In genomic region chr11:17386331-17387084, GRCh38 we compare ENCODE assay signal across 1 cellular context.
TF ChIP-seq lines count a peak whose summit lies in the region.

No MANE protein-coding gene starts in this region.

TF ChIP-seq in K562, 482 proteins besides CTCF, POLR2A, EP300 and RAD21 (continued from another document and continues in another):
- TF ChIP-seq, protein P1, sequence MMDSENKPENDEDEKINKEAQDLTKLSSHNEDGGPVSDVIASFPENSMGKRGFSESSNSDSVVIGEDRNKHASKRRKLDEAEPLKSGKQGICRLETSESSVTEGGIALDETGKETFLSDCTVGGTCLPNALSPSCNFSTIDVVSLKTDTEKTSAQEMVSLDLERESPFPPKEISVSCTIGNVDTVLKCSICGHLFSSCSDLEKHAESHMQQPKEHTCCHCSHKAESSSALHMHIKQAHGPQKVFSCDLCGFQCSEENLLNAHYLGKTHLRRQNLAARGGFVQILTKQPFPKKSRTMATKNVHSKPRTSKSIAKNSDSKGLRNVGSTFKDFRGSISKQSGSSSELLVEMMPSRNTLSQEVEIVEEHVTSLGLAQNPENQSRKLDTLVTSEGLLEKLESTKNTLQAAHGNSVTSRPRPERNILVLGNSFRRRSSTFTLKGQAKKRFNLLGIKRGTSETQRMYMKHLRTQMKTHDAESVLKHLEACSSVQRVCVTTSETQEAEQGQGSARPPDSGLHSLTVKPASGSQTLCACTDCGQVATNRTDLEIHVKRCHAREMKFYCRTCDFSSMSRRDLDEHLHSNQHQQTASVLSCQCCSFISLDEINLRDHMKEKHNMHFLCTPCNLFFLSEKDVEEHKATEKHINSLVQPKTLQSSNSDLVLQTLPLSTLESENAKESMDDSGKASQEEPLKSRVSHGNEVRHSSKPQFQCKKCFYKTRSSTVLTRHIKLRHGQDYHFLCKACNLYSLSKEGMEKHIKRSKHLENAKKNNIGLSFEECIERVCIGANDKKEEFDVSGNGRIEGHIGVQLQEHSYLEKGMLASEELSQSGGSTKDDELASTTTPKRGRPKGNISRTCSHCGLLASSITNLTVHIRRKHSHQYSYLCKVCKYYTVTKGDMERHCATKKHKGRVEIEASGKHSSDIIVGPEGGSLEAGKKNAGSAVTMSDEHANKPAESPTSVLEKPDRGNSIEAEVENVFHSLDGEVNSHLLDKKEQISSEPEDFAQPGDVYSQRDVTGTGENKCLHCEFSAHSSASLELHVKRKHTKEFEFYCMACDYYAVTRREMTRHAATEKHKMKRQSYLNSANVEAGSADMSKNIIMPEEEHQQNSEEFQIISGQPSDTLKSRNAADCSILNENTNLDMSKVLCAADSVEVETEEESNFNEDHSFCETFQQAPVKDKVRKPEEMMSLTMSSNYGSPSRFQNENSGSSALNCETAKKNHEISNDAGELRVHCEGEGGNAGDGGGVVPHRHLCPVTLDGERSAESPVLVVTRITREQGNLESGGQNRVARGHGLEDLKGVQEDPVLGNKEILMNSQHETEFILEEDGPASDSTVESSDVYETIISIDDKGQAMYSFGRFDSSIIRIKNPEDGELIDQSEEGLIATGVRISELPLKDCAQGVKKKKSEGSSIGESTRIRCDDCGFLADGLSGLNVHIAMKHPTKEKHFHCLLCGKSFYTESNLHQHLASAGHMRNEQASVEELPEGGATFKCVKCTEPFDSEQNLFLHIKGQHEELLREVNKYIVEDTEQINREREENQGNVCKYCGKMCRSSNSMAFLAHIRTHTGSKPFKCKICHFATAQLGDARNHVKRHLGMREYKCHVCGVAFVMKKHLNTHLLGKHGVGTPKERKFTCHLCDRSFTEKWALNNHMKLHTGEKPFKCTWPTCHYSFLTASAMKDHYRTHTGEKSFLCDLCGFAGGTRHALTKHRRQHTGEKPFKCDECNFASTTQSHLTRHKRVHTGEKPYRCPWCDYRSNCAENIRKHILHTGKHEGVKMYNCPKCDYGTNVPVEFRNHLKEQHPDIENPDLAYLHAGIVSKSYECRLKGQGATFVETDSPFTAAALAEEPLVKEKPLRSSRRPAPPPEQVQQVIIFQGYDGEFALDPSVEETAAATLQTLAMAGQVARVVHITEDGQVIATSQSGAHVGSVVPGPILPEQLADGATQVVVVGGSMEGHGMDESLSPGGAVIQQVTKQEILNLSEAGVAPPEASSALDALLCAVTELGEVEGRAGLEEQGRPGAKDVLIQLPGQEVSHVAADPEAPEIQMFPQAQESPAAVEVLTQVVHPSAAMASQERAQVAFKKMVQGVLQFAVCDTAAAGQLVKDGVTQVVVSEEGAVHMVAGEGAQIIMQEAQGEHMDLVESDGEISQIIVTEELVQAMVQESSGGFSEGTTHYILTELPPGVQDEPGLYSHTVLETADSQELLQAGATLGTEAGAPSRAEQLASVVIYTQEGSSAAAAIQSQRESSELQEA (IDR thresholded peaks at IDR 0.05; ENCODE audit: low read depth), result peak; percentile 55; the same call in 1 of the 2 replicates
- TF ChIP-seq RERE (CRISPR knock-in tag; IDR thresholded peaks at IDR 0.05; ENCODE audit: borderline replicate concordance), result no peak
- TF ChIP-seq, protein P2, sequence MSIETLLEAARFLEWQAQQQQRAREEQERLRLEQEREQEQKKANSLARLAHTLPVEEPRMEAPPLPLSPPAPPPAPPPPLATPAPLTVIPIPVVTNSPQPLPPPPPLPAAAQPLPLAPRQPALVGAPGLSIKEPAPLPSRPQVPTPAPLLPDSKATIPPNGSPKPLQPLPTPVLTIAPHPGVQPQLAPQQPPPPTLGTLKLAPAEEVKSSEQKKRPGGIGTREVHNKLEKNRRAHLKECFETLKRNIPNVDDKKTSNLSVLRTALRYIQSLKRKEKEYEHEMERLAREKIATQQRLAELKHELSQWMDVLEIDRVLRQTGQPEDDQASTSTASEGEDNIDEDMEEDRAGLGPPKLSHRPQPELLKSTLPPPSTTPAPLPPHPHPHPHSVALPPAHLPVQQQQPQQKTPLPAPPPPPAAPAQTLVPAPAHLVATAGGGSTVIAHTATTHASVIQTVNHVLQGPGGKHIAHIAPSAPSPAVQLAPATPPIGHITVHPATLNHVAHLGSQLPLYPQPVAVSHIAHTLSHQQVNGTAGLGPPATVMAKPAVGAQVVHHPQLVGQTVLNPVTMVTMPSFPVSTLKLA (conservative IDR thresholded peaks at IDR 0.05), result peak; percentile 42 to 45; a peak in 1 of 4 replicates
- no peak for TF ChIP-seq MCM7 (IDR thresholded peaks at IDR 0.05)
- TF ChIP-seq ZNF175 (CRISPR knock-in tag; IDR thresholded peaks at IDR 0.05; ENCODE audit: low read depth), result no peak
- peak in 1 of 2 experiments; percentile 94; a peak in 2 of 4 replicates for TF ChIP-seq FOXA3 (CRISPR knock-in tag; conservative IDR thresholded peaks at IDR 0.05 in 1 of 2, IDR thresholded peaks at IDR 0.05 in 1 of 2)
- TF ChIP-seq KDM5B (IDR thresholded peaks at IDR 0.05; ENCODE audit: insufficient replicate concordance, low read depth, low read length), result no peak
- TF ChIP-seq JUN (IDR thresholded peaks at IDR 0.05; ENCODE audit: borderline replicate concordance, low read depth, low read length), result 0 out of 2 replicates have a peak, but pooled peaks have one; percentile 6
- 0 out of 2 replicates have a peak, but pooled peaks have one; percentile 49 for TF ChIP-seq JUN (CRISPR knock-in tag; IDR thresholded peaks at IDR 0.05; ENCODE audit: borderline replicate concordance)
- TF ChIP-seq RBM25 (IDR thresholded peaks at IDR 0.05; ENCODE audit: low read depth, low read length, severe bottlenecking), result no peak
- TF ChIP-seq, protein P3, sequence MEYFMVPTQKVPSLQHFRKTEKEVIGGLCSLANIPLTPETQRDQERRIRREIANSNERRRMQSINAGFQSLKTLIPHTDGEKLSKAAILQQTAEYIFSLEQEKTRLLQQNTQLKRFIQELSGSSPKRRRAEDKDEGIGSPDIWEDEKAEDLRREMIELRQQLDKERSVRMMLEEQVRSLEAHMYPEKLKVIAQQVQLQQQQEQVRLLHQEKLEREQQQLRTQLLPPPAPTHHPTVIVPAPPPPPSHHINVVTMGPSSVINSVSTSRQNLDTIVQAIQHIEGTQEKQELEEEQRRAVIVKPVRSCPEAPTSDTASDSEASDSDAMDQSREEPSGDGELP (CRISPR knock-in tag; IDR thresholded peaks at IDR 0.05; ENCODE audit: borderline replicate concordance), result peak; percentile 64; the same call in 1 of the 2 replicates
- no peak for TF ChIP-seq ZNF165 (CRISPR knock-in tag; IDR thresholded peaks at IDR 0.05; ENCODE audit: borderline replicate concordance)
- TF ChIP-seq, protein P4, sequence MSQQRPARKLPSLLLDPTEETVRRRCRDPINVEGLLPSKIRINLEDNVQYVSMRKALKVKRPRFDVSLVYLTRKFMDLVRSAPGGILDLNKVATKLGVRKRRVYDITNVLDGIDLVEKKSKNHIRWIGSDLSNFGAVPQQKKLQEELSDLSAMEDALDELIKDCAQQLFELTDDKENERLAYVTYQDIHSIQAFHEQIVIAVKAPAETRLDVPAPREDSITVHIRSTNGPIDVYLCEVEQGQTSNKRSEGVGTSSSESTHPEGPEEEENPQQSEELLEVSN (IDR thresholded peaks at IDR 0.05; ENCODE audit: borderline replicate concordance in 1 of 2, extremely low read depth in 1 of 2, insufficient read depth in 1 of 2, insufficient read length in 1 of 2, low read depth in 1 of 2, low read length in 1 of 2, poor library complexity in 1 of 2, severe bottlenecking in 1 of 2), result peak; percentile 17 to 74
- TF ChIP-seq, protein P5, sequence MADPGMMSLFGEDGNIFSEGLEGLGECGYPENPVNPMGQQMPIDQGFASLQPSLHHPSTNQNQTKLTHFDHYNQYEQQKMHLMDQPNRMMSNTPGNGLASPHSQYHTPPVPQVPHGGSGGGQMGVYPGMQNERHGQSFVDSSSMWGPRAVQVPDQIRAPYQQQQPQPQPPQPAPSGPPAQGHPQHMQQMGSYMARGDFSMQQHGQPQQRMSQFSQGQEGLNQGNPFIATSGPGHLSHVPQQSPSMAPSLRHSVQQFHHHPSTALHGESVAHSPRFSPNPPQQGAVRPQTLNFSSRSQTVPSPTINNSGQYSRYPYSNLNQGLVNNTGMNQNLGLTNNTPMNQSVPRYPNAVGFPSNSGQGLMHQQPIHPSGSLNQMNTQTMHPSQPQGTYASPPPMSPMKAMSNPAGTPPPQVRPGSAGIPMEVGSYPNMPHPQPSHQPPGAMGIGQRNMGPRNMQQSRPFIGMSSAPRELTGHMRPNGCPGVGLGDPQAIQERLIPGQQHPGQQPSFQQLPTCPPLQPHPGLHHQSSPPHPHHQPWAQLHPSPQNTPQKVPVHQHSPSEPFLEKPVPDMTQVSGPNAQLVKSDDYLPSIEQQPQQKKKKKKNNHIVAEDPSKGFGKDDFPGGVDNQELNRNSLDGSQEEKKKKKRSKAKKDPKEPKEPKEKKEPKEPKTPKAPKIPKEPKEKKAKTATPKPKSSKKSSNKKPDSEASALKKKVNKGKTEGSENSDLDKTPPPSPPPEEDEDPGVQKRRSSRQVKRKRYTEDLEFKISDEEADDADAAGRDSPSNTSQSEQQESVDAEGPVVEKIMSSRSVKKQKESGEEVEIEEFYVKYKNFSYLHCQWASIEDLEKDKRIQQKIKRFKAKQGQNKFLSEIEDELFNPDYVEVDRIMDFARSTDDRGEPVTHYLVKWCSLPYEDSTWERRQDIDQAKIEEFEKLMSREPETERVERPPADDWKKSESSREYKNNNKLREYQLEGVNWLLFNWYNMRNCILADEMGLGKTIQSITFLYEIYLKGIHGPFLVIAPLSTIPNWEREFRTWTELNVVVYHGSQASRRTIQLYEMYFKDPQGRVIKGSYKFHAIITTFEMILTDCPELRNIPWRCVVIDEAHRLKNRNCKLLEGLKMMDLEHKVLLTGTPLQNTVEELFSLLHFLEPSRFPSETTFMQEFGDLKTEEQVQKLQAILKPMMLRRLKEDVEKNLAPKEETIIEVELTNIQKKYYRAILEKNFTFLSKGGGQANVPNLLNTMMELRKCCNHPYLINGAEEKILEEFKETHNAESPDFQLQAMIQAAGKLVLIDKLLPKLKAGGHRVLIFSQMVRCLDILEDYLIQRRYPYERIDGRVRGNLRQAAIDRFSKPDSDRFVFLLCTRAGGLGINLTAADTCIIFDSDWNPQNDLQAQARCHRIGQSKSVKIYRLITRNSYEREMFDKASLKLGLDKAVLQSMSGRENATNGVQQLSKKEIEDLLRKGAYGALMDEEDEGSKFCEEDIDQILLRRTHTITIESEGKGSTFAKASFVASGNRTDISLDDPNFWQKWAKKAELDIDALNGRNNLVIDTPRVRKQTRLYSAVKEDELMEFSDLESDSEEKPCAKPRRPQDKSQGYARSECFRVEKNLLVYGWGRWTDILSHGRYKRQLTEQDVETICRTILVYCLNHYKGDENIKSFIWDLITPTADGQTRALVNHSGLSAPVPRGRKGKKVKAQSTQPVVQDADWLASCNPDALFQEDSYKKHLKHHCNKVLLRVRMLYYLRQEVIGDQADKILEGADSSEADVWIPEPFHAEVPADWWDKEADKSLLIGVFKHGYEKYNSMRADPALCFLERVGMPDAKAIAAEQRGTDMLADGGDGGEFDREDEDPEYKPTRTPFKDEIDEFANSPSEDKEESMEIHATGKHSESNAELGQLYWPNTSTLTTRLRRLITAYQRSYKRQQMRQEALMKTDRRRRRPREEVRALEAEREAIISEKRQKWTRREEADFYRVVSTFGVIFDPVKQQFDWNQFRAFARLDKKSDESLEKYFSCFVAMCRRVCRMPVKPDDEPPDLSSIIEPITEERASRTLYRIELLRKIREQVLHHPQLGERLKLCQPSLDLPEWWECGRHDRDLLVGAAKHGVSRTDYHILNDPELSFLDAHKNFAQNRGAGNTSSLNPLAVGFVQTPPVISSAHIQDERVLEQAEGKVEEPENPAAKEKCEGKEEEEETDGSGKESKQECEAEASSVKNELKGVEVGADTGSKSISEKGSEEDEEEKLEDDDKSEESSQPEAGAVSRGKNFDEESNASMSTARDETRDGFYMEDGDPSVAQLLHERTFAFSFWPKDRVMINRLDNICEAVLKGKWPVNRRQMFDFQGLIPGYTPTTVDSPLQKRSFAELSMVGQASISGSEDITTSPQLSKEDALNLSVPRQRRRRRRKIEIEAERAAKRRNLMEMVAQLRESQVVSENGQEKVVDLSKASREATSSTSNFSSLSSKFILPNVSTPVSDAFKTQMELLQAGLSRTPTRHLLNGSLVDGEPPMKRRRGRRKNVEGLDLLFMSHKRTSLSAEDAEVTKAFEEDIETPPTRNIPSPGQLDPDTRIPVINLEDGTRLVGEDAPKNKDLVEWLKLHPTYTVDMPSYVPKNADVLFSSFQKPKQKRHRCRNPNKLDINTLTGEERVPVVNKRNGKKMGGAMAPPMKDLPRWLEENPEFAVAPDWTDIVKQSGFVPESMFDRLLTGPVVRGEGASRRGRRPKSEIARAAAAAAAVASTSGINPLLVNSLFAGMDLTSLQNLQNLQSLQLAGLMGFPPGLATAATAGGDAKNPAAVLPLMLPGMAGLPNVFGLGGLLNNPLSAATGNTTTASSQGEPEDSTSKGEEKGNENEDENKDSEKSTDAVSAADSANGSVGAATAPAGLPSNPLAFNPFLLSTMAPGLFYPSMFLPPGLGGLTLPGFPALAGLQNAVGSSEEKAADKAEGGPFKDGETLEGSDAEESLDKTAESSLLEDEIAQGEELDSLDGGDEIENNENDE (IDR thresholded peaks at IDR 0.05; ENCODE audit: low read depth, low read length), result no peak
- no peak for TF ChIP-seq TGIF2 (CRISPR knock-in tag; IDR thresholded peaks at IDR 0.05)
- TF ChIP-seq, protein P6, sequence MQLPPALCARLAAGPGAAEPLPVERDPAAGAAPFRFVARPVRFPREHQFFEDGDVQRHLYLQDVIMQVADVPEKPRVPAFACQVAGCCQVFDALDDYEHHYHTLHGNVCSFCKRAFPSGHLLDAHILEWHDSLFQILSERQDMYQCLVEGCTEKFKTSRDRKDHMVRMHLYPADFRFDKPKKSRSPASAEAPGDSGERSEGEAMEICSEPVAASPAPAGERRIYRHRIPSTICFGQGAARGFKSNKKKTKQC (CRISPR knock-in tag; IDR thresholded peaks at IDR 0.05), result peak; percentile 51; the same call in 1 of the 2 replicates
- no peak for TF ChIP-seq TAF15 (IDR thresholded peaks at IDR 0.05; ENCODE audit: low read depth, low read length)
